ENCODE assay signal across 21 cellular contexts in genomic region chr9:121727295-121728028, GRCh38.
A peak's percentile ranks its signal among the peaks of the same experiment; 100 is the strongest.
DNase-seq lines count a peak whose midpoint lies in the region; ATAC-seq and TF ChIP-seq lines count a peak whose summit lies in the region.
"Had no signal": no experiment of that assay in that cellular context is flagged by ENCODE, and none has a peak within 500 bp of the region (broad histone marks: within the 10 kb centered on the region; RNA-seq: fewer than 3 reads in every experiment).

No MANE protein-coding gene starts in this region.

- no peak overlapping the region for H3K18ac ChIP-seq in IMR-90 (ENCODE audit: low read depth, low read length)

- H3K79me1 ChIP-seq in IMR-90 (ENCODE audit: low read depth in 1 of 2, low read length in 2 of 2): peaks cover 34 to 92% of the 10 kb centered on the region in 2 experiments

- no peak overlapping the region for H4K91ac ChIP-seq in IMR-90 (ENCODE audit: insufficient read depth, low read depth, low read length)

- TF ChIP-seq POLR2A in IMR-90 (IDR thresholded peaks at IDR 0.05; ENCODE audit: low read depth, low read length): no peak

- dilution Hi-C loops in IMR-90 (cut with HindIII; ENCODE audit: low sequenced_read_pairs, unreplicated experiment): no loop called here

- no peak overlapping the region for H2AFZ ChIP-seq in IMR-90 (replicated peaks; ENCODE audit: low read length, poor library complexity)

- H3K23ac ChIP-seq in IMR-90 (ENCODE audit: low read depth, low read length): 0 out of 2 replicates have a peak overlapping the region, but pooled peaks have one; percentile 29

- no peaks in the 10 kb centered on the region for H3K9me3 Mint-ChIP-seq in nephron
- no peaks in the 10 kb centered on the region for H3K9me3 Mint-ChIP-seq in activated naive CD4-positive, alpha-beta T cell treated with anti-CD3 and anti-CD28 coated beads, Interleukin-2, amount 50 U/mL, for 72 hours
- H3K9me3 Mint-ChIP-seq: natural killer cell treated with Interleukin-12 subunit alpha and Interleukin-12 subunit beta and Interleukin-15 and Interleukin-18, amount 100 ng/mL, for 72 hours; T-helper 1 cell treated with Interleukin-12 subunit alpha and Interleukin-12 subunit beta and Interleukin-4 antibody, amounts not matched to agents 30 μg/mL and 1 μg/mL, for 36 hours had no signal

- no peak overlapping the region for H4K8ac ChIP-seq in IMR-90 (ENCODE audit: low read depth in 2 of 2, low read length in 2 of 2)

- H3K27me3 ChIP-seq in IMR-90 (ENCODE audit: control insufficient read depth, insufficient read depth, low read length) (no peaks in the 10 kb centered on the region), stomach smooth muscle (ENCODE audit: control insufficient read depth in 1 of 2, insufficient read depth in 2 of 2, low read length in 2 of 2) (no peaks in the 10 kb centered on the region)
- H3K27me3 ChIP-seq: right atrium auricular region, SJCRH30 had no signal

- DNase-seq in IMR-90 (no peak), dermis blood vessel endothelial cell (peak; percentile 42), T-helper 17 cell (no peak), kidney tubule cell (ENCODE audit: low spot score) (no peak)
- no peak for DNase-seq in activated naive CD4-positive, alpha-beta T cell treated with anti-CD3 and anti-CD28 coated beads, Interleukin-2, amount 50 U/mL, for 72 hours (ENCODE audit: low spot score in 2 of 2)
- DNase-seq: activated CD4-positive, alpha-beta T cell treated with anti-CD3 and anti-CD28 coated beads, Interleukin-2, amount 50 U/mL, for 48 hours; activated naive CD4-positive, alpha-beta T cell; activated T-cell treated with anti-CD3 and anti-CD28 coated beads for 4 hours; Caco-2; effector memory CD4-positive, alpha-beta T cell; NCI-H1417 treated with DMSO at 0.1 percent for 48 hours; NCI-H2171; NCI-H748 treated with DMSO at 0.1 percent for 48 hours; stimulated activated CD4-positive, alpha-beta T cell treated with anti-CD3 and anti-CD28 coated beads, Interleukin-15, amount 100 ng/mL, for 24 hours had no signal

- H3K4me1 Mint-ChIP-seq in nephron (peaks cover 64% of the 10 kb centered on the region), T-helper 17 cell (peaks cover 2% of the 10 kb centered on the region)

- intact Hi-C loops in IMR-90 (cut with micrococcal nuclease): no loop called here

- POLR2A ChIA-PET in IMR-90 (lab: Charles Lee; ENCODE audit: unreplicated experiment): no interaction called here

- H3K27me3 Mint-ChIP-seq in nephron (ENCODE audit: low read depth) (no peaks in the 10 kb centered on the region), T-helper 17 cell (peaks cover 41% of the 10 kb centered on the region)

- no TSS peak for BruUV-seq in IMR-90 (replicated peaks; lab: Mats Ljungman, UMichigan)

- H3K9ac ChIP-seq in IMR-90 (ENCODE audit: low read depth, low read length) (no peak overlapping the region), stomach smooth muscle (ENCODE audit: low read length in 2 of 2) (peak overlapping the region; percentile 5 to 36)

- WGBS in IMR-90 (ENCODE audit: extremely low coverage in 2 of 2, insufficient read length in 1 of 2), 2 experiments: no CpG with 5 or more reads among the region's 4 CpGs

- ATAC-seq in IMR-90 (ENCODE audit: low read depth): no peak
- ATAC-seq in T-helper 17 cell: no peak
- ATAC-seq in activated naive CD4-positive, alpha-beta T cell treated with anti-CD3 and anti-CD28 coated beads, Interleukin-2, amount 50 U/mL, for 72 hours: no peak
- ATAC-seq: natural killer cell treated with Interleukin-12 subunit alpha and Interleukin-12 subunit beta and Interleukin-15 and Interleukin-18, amount 100 ng/mL, for 72 hours had no signal

- 0 out of 2 replicates have a peak overlapping the region, but pooled peaks have one; percentile 20 for H3K4ac ChIP-seq in IMR-90 (ENCODE audit: low read depth, low read length)

- H3K9me3 ChIP-seq in IMR-90 (ENCODE audit: control insufficient read depth, insufficient read depth, low read length) (no peaks in the 10 kb centered on the region), stomach smooth muscle (ENCODE audit: control insufficient read depth in 2 of 2, low read length in 2 of 2) (no peaks in the 10 kb centered on the region), T-helper 17 cell (ENCODE audit: control insufficient read depth, low read length, poor library complexity, severe bottlenecking) (no peaks in the 10 kb centered on the region)
- H3K9me3 ChIP-seq: Caco-2, right atrium auricular region, SJCRH30 had no signal

- H2BK15ac ChIP-seq in IMR-90 (ENCODE audit: low read depth, low read length): no peak overlapping the region

- H2AK9ac ChIP-seq in IMR-90 (replicated peaks; ENCODE audit: low read depth, low read length, poor library complexity): no peak overlapping the region

- no peak overlapping the region for H3K4me3 Mint-ChIP-seq in nephron
- no peak overlapping the region for H3K4me3 Mint-ChIP-seq in T-helper 17 cell
- H3K4me3 Mint-ChIP-seq: natural killer cell treated with Interleukin-12 subunit alpha and Interleukin-12 subunit beta and Interleukin-15 and Interleukin-18, amount 100 ng/mL, for 72 hours; T-helper 1 cell treated with Interleukin-12 subunit alpha and Interleukin-12 subunit beta and Interleukin-4 antibody, amounts not matched to agents 30 μg/mL and 1 μg/mL, for 36 hours had no signal

- no peak overlapping the region for H2BK5ac ChIP-seq in IMR-90 (ENCODE audit: low read depth, low read length, poor library complexity, severe bottlenecking)

- no peak overlapping the region for H2BK120ac ChIP-seq in IMR-90 (ENCODE audit: low read depth, low read length)

- H4K20me1 ChIP-seq in IMR-90 (ENCODE audit: insufficient read depth, low read length): peaks cover 13% of the 10 kb centered on the region; the same call in 1 of the 2 replicates

- H3K4me1 ChIP-seq in IMR-90 (ENCODE audit: control insufficient read depth, insufficient read depth, low read length): peaks cover 29% of the 10 kb centered on the region
- peaks cover 86% of the 10 kb centered on the region for H3K4me1 ChIP-seq in stomach smooth muscle (ENCODE audit: control insufficient read depth, insufficient read depth, low read length)
- H3K4me1 ChIP-seq: Caco-2 had no signal

- H2AK5ac ChIP-seq in IMR-90 (ENCODE audit: low read depth, low read length): peak overlapping the region; percentile 71; the same call in 1 of the 2 replicates

- H2BK20ac ChIP-seq in IMR-90 (ENCODE audit: low read depth, low read length): no peak overlapping the region

- in situ Hi-C loops in IMR-90 (cut with MboI; ENCODE audit: low sequenced_read_pairs): no loop called here

- H4K5ac ChIP-seq in IMR-90 (ENCODE audit: low read depth, low read length): no peak overlapping the region

- H3K56ac ChIP-seq in IMR-90 (ENCODE audit: extremely low read depth, insufficient read depth, low read length): no peak overlapping the region

- H3K27ac ChIP-seq in IMR-90 (ENCODE audit: insufficient read depth, low read length) (no peak overlapping the region), stomach smooth muscle (ENCODE audit: low read length) (peak overlapping the region; percentile 37)
- H3K27ac ChIP-seq: SJCRH30, VCaP had no signal

- H3K36me3 ChIP-seq in IMR-90 (ENCODE audit: control insufficient read depth, insufficient read depth, low read length) (no peaks in the 10 kb centered on the region), stomach smooth muscle (ENCODE audit: control insufficient read depth in 2 of 2, insufficient read depth in 2 of 2, low read length in 2 of 2) (no peaks in the 10 kb centered on the region)
- H3K36me3 ChIP-seq: right atrium auricular region, SJCRH30 had no signal

- no peak for TF ChIP-seq RAD21 in IMR-90 (IDR thresholded peaks at IDR 0.05; ENCODE audit: low read length)

- H3K9me1 ChIP-seq in IMR-90 (ENCODE audit: insufficient read depth, low read length): peaks cover 21% of the 10 kb centered on the region

- H3K36me3 Mint-ChIP-seq in nephron (ENCODE audit: low read depth) (no peaks in the 10 kb centered on the region), T-helper 17 cell (ENCODE audit: low read depth) (peaks cover 2% of the 10 kb centered on the region)
- no peaks in the 10 kb centered on the region for H3K36me3 Mint-ChIP-seq in activated naive CD4-positive, alpha-beta T cell treated with anti-CD3 and anti-CD28 coated beads, Interleukin-2, amount 50 U/mL, for 72 hours
- H3K36me3 Mint-ChIP-seq: natural killer cell treated with Interleukin-12 subunit alpha and Interleukin-12 subunit beta and Interleukin-15 and Interleukin-18, amount 100 ng/mL, for 72 hours had no signal

- no peak overlapping the region for H3K4me2 ChIP-seq in IMR-90 (ENCODE audit: low read depth, low read length)

- H3K4me3 ChIP-seq in IMR-90 (ENCODE audit: insufficient read depth, low read depth, low read length): no peak overlapping the region
- no peak overlapping the region for H3K4me3 ChIP-seq in stomach smooth muscle (ENCODE audit: low read length in 2 of 2)
- H3K4me3 ChIP-seq: right atrium auricular region, SJCRH30 had no signal

- no peak overlapping the region for H3K14ac ChIP-seq in IMR-90 (replicated peaks; ENCODE audit: low read depth, low read length)

- H3K27ac Mint-ChIP-seq in nephron (peak overlapping the region; percentile 18 to 64 (median 36)), T-helper 17 cell (no peak overlapping the region)
- H3K27ac Mint-ChIP-seq in activated naive CD4-positive, alpha-beta T cell treated with anti-CD3 and anti-CD28 coated beads, Interleukin-2, amount 50 U/mL, for 72 hours: no peak overlapping the region
- H3K27ac Mint-ChIP-seq: natural killer cell treated with Interleukin-12 subunit alpha and Interleukin-12 subunit beta and Interleukin-15 and Interleukin-18, amount 100 ng/mL, for 72 hours; T-helper 1 cell treated with Interleukin-12 subunit alpha and Interleukin-12 subunit beta and Interleukin-4 antibody, amounts not matched to agents 30 μg/mL and 1 μg/mL, for 36 hours had no signal

- CTCF ChIA-PET in IMR-90 (lab: Yijun Ruan, JAX): no interaction called here

- TF ChIP-seq CTCF in IMR-90 (conservative IDR thresholded peaks at IDR 0.05; ENCODE audit: low read depth, low read length): no peak
- TF ChIP-seq CTCF in nephron (IDR thresholded peaks at IDR 0.05; ENCODE audit: unreplicated experiment in 3 of 3): no peak

TF ChIP-seq in IMR-90, 13 proteins besides CTCF, POLR2A, EP300 and RAD21 (continues in another document):
- TF ChIP-seq ELK1 (IDR thresholded peaks at IDR 0.05; ENCODE audit: borderline replicate concordance, low read depth, low read length): no peak
- no peak for TF ChIP-seq CHD1 (IDR thresholded peaks at IDR 0.05; ENCODE audit: low read depth, low read length)

Comparison
In these comparisons a context has a peak if more than half of its experiments do, and no peak if none do; other contexts are left out.
1. H3K27ac Mint-ChIP-seq: peak in nephron (3 of 3); none in T-helper 17 cell (single experiment) and activated naive CD4-positive, alpha-beta T cell treated with anti-CD3 and anti-CD28 coated beads, Interleukin-2, amount 50 U/mL, for 72 hours (0 of 2).